ENCODE assay signal across 10 cellular contexts in genomic region chr3:53748512-53749271, GRCh38.
A peak's percentile ranks its signal among the peaks of the same experiment; 100 is the strongest.
DNase-seq lines count a peak whose midpoint lies in the region; ATAC-seq and TF ChIP-seq lines count a peak whose summit lies in the region.
"Had no signal": no experiment of that assay in that cellular context is flagged by ENCODE, and none has a peak within 500 bp of the region (broad histone marks: within the 10 kb centered on the region; RNA-seq: fewer than 3 reads in every experiment).

No MANE protein-coding gene starts in this region.

- peak overlapping the region in 3 of 10 donors; percentile 0 to 78 (median 41) for H3K27ac ChIP-seq in heart right ventricle

- H3K36me3 ChIP-seq in heart right ventricle, result no peaks in the 10 kb centered on the region

- peaks cover 6 to 21% of the 10 kb centered on the region in 2 donors for H3K4me1 Mint-ChIP-seq in effector memory CD8-positive, alpha-beta T cell (ENCODE audit: low read depth in 2 of 2)

- no peaks in the 10 kb centered on the region for H3K9me3 Mint-ChIP-seq in effector memory CD8-positive, alpha-beta T cell

- DNase-seq in GM12865 (ENCODE audit: low read depth) (peak; percentile 76), GM20000 (ENCODE audit: low spot score) (peak; percentile 73), heart right ventricle (no peak), omental fat pad (ENCODE audit: low spot score) (no peak), UCSD-AML1 (lab: John Stamatoyannopoulos, UW; ENCODE audit: unreplicated experiment) (no peak), NCI-H524 (lab: John Stamatoyannopoulos, UW) (no peak)
- DNase-seq in effector memory CD8-positive, alpha-beta T cell, result no peak
- DNase-seq: NCI-H2029 had no signal

- H3K4me3 ChIP-seq in GM12865 (ENCODE audit: low read depth, low read length), result peak overlapping the region; percentile 13; the same call in 1 of the 2 replicates
- H3K4me3 ChIP-seq in heart right ventricle, result no peak overlapping the region

- H3K4me1 ChIP-seq in heart right ventricle, result peaks cover 0 to 32% (median 0%) of the 10 kb centered on the region in 9 donors

- TF ChIP-seq CTCF in GM12865 (IDR thresholded peaks at IDR 0.05; ENCODE audit: insufficient read depth, low read depth, low read length, missing control alignments), result no peak
- TF ChIP-seq CTCF in GM20000 (IDR thresholded peaks at IDR 0.05; ENCODE audit: extremely low read depth, missing control alignments), result no peak
- TF ChIP-seq CTCF in heart right ventricle (IDR thresholded peaks at IDR 0.05), result no peak
- TF ChIP-seq CTCF in omental fat pad (IDR thresholded peaks at IDR 0.05), result no peak

- intact Hi-C loops in heart right ventricle (cut with DNase I), result no loop called here

- ATAC-seq in HG03280 (IDR thresholded peaks at IDR 0.05; ENCODE audit: unreplicated experiment) (peak; percentile 80), heart right ventricle (peak in 7 of 8 donors; percentile 8 to 47 (median 39)), omental fat pad (ENCODE audit: low FRiP score) (no peak)
- no peak for ATAC-seq in effector memory CD8-positive, alpha-beta T cell (replicated peaks)

- no peaks in the 10 kb centered on the region for H3K36me3 Mint-ChIP-seq in effector memory CD8-positive, alpha-beta T cell (ENCODE audit: insufficient read depth)
- H3K36me3 Mint-ChIP-seq: activated naive CD8-positive, alpha-beta T cell had no signal

- whole genome bisulfite sequencing in heart right ventricle, 2 donors, result 78 to 81% methylated on average over 8 of the region's 8 CpGs

- H3K27ac Mint-ChIP-seq in effector memory CD8-positive, alpha-beta T cell, result peak overlapping the region in 1 of 2 donors; percentile 21
- H3K27ac Mint-ChIP-seq: activated naive CD8-positive, alpha-beta T cell had no signal

- no peak overlapping the region for H3K4me3 Mint-ChIP-seq in effector memory CD8-positive, alpha-beta T cell
- H3K4me3 Mint-ChIP-seq: activated naive CD8-positive, alpha-beta T cell had no signal

- H3K27me3 ChIP-seq in heart right ventricle, result peaks cover 0 to 4% (median 0%) of the 10 kb centered on the region in 7 donors

- H3K9me3 ChIP-seq in heart right ventricle, result no peaks in the 10 kb centered on the region

- peaks cover 0 to 36% of the 10 kb centered on the region in 2 donors for H3K27me3 Mint-ChIP-seq in effector memory CD8-positive, alpha-beta T cell

Comparison
In these comparisons a context has a peak if more than half of its experiments do, and no peak if none do; other contexts are left out.
1. DNase-seq: peak in GM12865 (single experiment) and GM20000 (single experiment); none in heart right ventricle (0 of 2), effector memory CD8-positive, alpha-beta T cell (0 of 3), omental fat pad (single experiment), UCSD-AML1 (single experiment) and NCI-H524 (0 of 2).
2. ATAC-seq: peak in HG03280 (single experiment) and heart right ventricle (7 of 8); none in effector memory CD8-positive, alpha-beta T cell (single experiment) and omental fat pad (single experiment).